In genomic region chr15:101537681-101538080, GRCh38 we compare ENCODE assay signal across 33 cellular contexts. TPM values are rescaled to one million over a fixed set of nuclear protein-coding genes. Genes with fewer than 3 reads are reported as not detected.
A peak's percentile ranks its signal among the peaks of the same experiment; 100 is the strongest.
DNase-seq lines count a peak whose midpoint lies in the region; ATAC-seq lines count a peak whose summit lies in the region.
"Had no signal": no experiment of that assay in that cellular context is flagged by ENCODE, and none has a peak within 500 bp of the region (broad histone marks: within the 10 kb centered on the region; RNA-seq: fewer than 3 reads in every experiment).

No MANE protein-coding gene starts in this region.

- no peaks in the 10 kb centered on the region for H3K9me3 Mint-ChIP-seq in activated naive CD8-positive, alpha-beta T cell treated with anti-CD3 and anti-CD28 coated beads, Interleukin-2, amount 50 U/mL, for 24 hours
- H3K9me3 Mint-ChIP-seq: activated naive CD4-positive, alpha-beta T cell treated with anti-CD3 and anti-CD28 coated beads, Interleukin-2, amount 10 ng/mL, durations not matched to agents 7 days and 5 days; activated T-helper 17 cell treated with anti-CD3 and anti-CD28 coated beads, Interleukin-2, amount 50 U/mL, for 72 hours; HFFc6 had no signal

- H3K4me3 ChIP-seq in SJSA1: no peak overlapping the region
- H3K4me3 ChIP-seq: K562, lung, MG63, skin epidermis, upper lobe of left lung had no signal

- H3K4me1 ChIP-seq in SJSA1 (replicated peaks): peaks cover 29% of the 10 kb centered on the region
- H3K4me1 ChIP-seq: parathyroid adenoma had no signal

- no peaks in the 10 kb centered on the region for H3K27me3 ChIP-seq in SJSA1 (replicated peaks)
- H3K27me3 ChIP-seq: MG63, upper lobe of left lung had no signal

- no peak for ATAC-seq in activated naive CD8-positive, alpha-beta T cell treated with anti-CD3 and anti-CD28 coated beads, Interleukin-2, amount 50 U/mL, for 24 hours
- ATAC-seq: activated CD4-positive, alpha-beta T cell treated with anti-CD3 and anti-CD28 coated beads for 36 hours; activated CD8-positive, alpha-beta T cell treated with anti-CD3 and anti-CD28 coated beads, Interleukin-2, amount 10 ng/mL, durations not matched to agents 7 days and 5 days; activated T-helper 17 cell treated with anti-CD3 and anti-CD28 coated beads, Interleukin-2, amount 50 U/mL, for 72 hours; K562 had no signal

- no peak overlapping the region for H3K27ac Mint-ChIP-seq in activated naive CD8-positive, alpha-beta T cell treated with anti-CD3 and anti-CD28 coated beads, Interleukin-2, amount 50 U/mL, for 24 hours
- H3K27ac Mint-ChIP-seq: activated CD4-positive, alpha-beta T cell treated with anti-CD3 and anti-CD28 coated beads for 36 hours; activated CD8-positive, alpha-beta T cell treated with anti-CD3 and anti-CD28 coated beads, Interleukin-2, amount 10 ng/mL, durations not matched to agents 7 days and 5 days; activated naive CD4-positive, alpha-beta T cell treated with anti-CD3 and anti-CD28 coated beads, Interleukin-2, amount 10 ng/mL, durations not matched to agents 7 days and 5 days; activated T-helper 17 cell treated with anti-CD3 and anti-CD28 coated beads, Interleukin-2, amount 50 U/mL, for 72 hours; HFFc6 had no signal

- no peaks in the 10 kb centered on the region for H3K36me3 Mint-ChIP-seq in activated naive CD8-positive, alpha-beta T cell treated with anti-CD3 and anti-CD28 coated beads, Interleukin-2, amount 50 U/mL, for 24 hours (ENCODE audit: low read depth)
- H3K36me3 Mint-ChIP-seq: activated naive CD4-positive, alpha-beta T cell treated with anti-CD3 and anti-CD28 coated beads, Interleukin-2, amount 10 ng/mL, durations not matched to agents 7 days and 5 days; CD4-positive, CD25-positive, alpha-beta regulatory T cell had no signal

- no peaks in the 10 kb centered on the region for H3K4me1 Mint-ChIP-seq in activated naive CD8-positive, alpha-beta T cell treated with anti-CD3 and anti-CD28 coated beads, Interleukin-2, amount 50 U/mL, for 24 hours
- H3K4me1 Mint-ChIP-seq: activated CD4-positive, alpha-beta T cell treated with anti-CD3 and anti-CD28 coated beads for 36 hours; activated naive CD4-positive, alpha-beta T cell treated with anti-CD3 and anti-CD28 coated beads, Interleukin-2, amount 10 ng/mL, durations not matched to agents 7 days and 5 days; CD4-positive, CD25-positive, alpha-beta regulatory T cell had no signal

- peaks cover 4% of the 10 kb centered on the region for H3K27me3 Mint-ChIP-seq in activated naive CD8-positive, alpha-beta T cell treated with anti-CD3 and anti-CD28 coated beads, Interleukin-2, amount 50 U/mL, for 24 hours

- no peak overlapping the region for H3K4me3 Mint-ChIP-seq in activated naive CD8-positive, alpha-beta T cell treated with anti-CD3 and anti-CD28 coated beads, Interleukin-2, amount 50 U/mL, for 24 hours
- H3K4me3 Mint-ChIP-seq: activated CD4-positive, alpha-beta T cell treated with anti-CD3 and anti-CD28 coated beads for 36 hours; activated CD8-positive, alpha-beta T cell treated with anti-CD3 and anti-CD28 coated beads, Interleukin-2, amount 10 ng/mL, durations not matched to agents 7 days and 5 days; activated naive CD4-positive, alpha-beta T cell treated with anti-CD3 and anti-CD28 coated beads, Interleukin-2, amount 10 ng/mL, durations not matched to agents 7 days and 5 days; activated T-helper 17 cell treated with anti-CD3 and anti-CD28 coated beads, Interleukin-2, amount 50 U/mL, for 72 hours; CD4-positive, CD25-positive, alpha-beta regulatory T cell; HFFc6; neural crest cell had no signal

- H3K9me3 ChIP-seq in SJSA1 (replicated peaks): no peaks in the 10 kb centered on the region
- H3K9me3 ChIP-seq: MG63, upper lobe of left lung had no signal

- H3K27ac ChIP-seq in SJSA1: peak overlapping the region; percentile 64
- H3K27ac ChIP-seq: 22Rv1, parathyroid adenoma, skin epidermis, upper lobe of left lung, VCaP had no signal

- DNase-seq in SIG-M5 treated with dmso at 0.1 percent for 504 hours (lab: John Stamatoyannopoulos, UW; ENCODE audit: unreplicated experiment) (peak; percentile 41), SIG-M5 (lab: John Stamatoyannopoulos, UW) (no peak), SJSA1 (ENCODE audit: low read depth in 1 of 2, low spot score in 2 of 2) (peak; percentile 48 to 69), foreskin melanocyte (peak; percentile 74), NCI-H82 treated with DMSO at 0.1 percent for 48 hours (lab: John Stamatoyannopoulos, UW; ENCODE audit: unreplicated experiment) (no peak), globus pallidus (ENCODE audit: low spot score) (no peak)
- no peak for DNase-seq in activated naive CD4-positive, alpha-beta T cell treated with anti-CD3 and anti-CD28 coated beads, Interleukin-2, amount 50 U/mL, for 16 hours
- DNase-seq in activated naive CD8-positive, alpha-beta T cell treated with anti-CD3 and anti-CD28 coated beads, Interleukin-2, amount 50 U/mL, for 24 hours: no peak
- DNase-seq: activated CD4-positive, alpha-beta T cell treated with anti-CD3 and anti-CD28 coated beads for 36 hours; activated CD8-positive, alpha-beta T cell treated with anti-CD3 and anti-CD28 coated beads, Interleukin-2, amount 10 ng/mL, durations not matched to agents 7 days and 5 days; activated naive CD4-positive, alpha-beta T cell treated with anti-CD3 and anti-CD28 coated beads, Interleukin-2, amount 10 ng/mL, durations not matched to agents 7 days and 5 days; amygdala; CD4-positive, CD25-positive, alpha-beta regulatory T cell; GOT3; HFFc6; hypothalamus; MG63; NCI-H1436; NCI-H2081 treated with DMSO at 0.1 percent for 48 hours; NCI-H2227 treated with DMSO at 0.1 percent for 48 hours; NCI-H748 treated with DMSO at 0.1 percent for 48 hours; retina; stimulated activated naive CD4-positive, alpha-beta T cell; SW 1271 had no signal

- no peaks in the 10 kb centered on the region for H3K36me3 ChIP-seq in SJSA1
- H3K36me3 ChIP-seq: MG63, upper lobe of left lung had no signal

RNA-seq across cellular contexts. Expression of gene PCSK6, which starts 48.2 kb away (rescaled TPM):
- total RNA-seq in SJSA1 (2014; rRNA removed; shearing (Covaris generic)): 0.44 and 1.7 TPM in 2 replicates
- total RNA-seq: HFFc6 had no signal

Comparison
In these comparisons a context has a peak if more than half of its experiments do, and no peak if none do; other contexts are left out.
1. DNase-seq: peak in SIG-M5 treated with dmso at 0.1 percent for 504 hours (single experiment), SJSA1 (2 of 2) and foreskin melanocyte (single experiment); none in SIG-M5 (single experiment), NCI-H82 treated with DMSO at 0.1 percent for 48 hours (single experiment), globus pallidus (single experiment), activated naive CD4-positive, alpha-beta T cell treated with anti-CD3 and anti-CD28 coated beads, Interleukin-2, amount 50 U/mL, for 16 hours (single experiment) and activated naive CD8-positive, alpha-beta T cell treated with anti-CD3 and anti-CD28 coated beads, Interleukin-2, amount 50 U/mL, for 24 hours (single experiment).